20 cellular contexts compared by ENCODE assay signal in the genomic region with DNA sequence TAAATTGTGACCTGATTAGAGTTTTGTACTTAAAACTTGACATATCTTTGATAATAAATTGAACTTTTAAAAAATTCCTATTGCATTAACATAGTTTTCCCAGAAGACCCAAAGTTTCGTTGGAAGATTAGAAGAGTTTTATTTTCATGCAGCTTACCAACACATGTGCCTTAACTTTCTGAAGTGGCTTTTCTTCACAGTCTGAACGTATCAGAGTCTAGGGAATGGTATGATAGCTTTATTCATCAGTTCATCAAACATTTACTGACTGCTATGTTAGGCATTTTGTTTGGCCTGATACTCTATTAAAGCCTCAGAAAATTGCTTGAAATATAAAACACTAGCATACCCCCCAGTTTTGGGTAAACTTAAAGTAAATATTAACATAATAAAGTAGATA.
DNase-seq lines count a peak whose midpoint lies in the region; ATAC-seq, FAIRE-seq and TF ChIP-seq lines count a peak whose summit lies in the region.
"Had no signal": no experiment of that assay in that cellular context is flagged by ENCODE, and none has a peak within 500 bp of the region (broad histone marks: within the 10 kb centered on the region; RNA-seq: fewer than 3 reads in every experiment).

No MANE protein-coding gene starts in this region.

- no peaks in the 10 kb centered on the region for H3K27me3 ChIP-seq in thyroid gland

- DNase-seq in Right ventricle myocardium superior, result no peak
- no peak for DNase-seq in cardiac septum (ENCODE audit: low spot score)
- peak; percentile 15 for DNase-seq in kidney tubule cell (ENCODE audit: low spot score)
- DNase-seq in thyroid gland, result no peak
- no peak for DNase-seq in GM10266 (ENCODE audit: extremely low spot score)
- DNase-seq in activated T-helper 2 cell treated with anti-CD3 and anti-CD28 coated beads, Interferon-gamma antibody, Interleukin-2, Interleukin-4, amounts not matched to agents 10 μg/mL and 5 μg/mL and 100 μg/mL, durations not matched to agents 14 hours and 24 hours and 36 hours (ENCODE audit: low spot score), result no peak
- DNase-seq: 8988T, C1 segment of cervical spinal cord, GF-D8, H9, KBM-7, MV-4-11, NCI-H1417, NCI-H187 treated with DMSO at 0.1 percent for 48 hours, NCI-H2171, NCI-H446 treated with DMSO at 0.1 percent for 48 hours, OCI-M1 had no signal

- no peak for TF ChIP-seq CTCF in thyroid gland (IDR thresholded peaks at IDR 0.05)
- TF ChIP-seq CTCF in GM10266 (IDR thresholded peaks at IDR 0.05; ENCODE audit: control insufficient read depth, insufficient read depth, low read depth, missing control alignments), result no peak

- WGBS in thyroid gland, 2 donors, result 37 to 40% methylated on average over 2 of the region's 2 CpGs

- peaks cover 1% of the 10 kb centered on the region for H3K4me1 Mint-ChIP-seq in activated T-helper 2 cell treated with anti-CD3 and anti-CD28 coated beads, Interferon-gamma antibody, Interleukin-2, Interleukin-4, amounts not matched to agents 10 μg/mL and 5 μg/mL and 100 μg/mL, durations not matched to agents 14 hours and 24 hours and 36 hours (ENCODE audit: low read depth)

- no peaks in the 10 kb centered on the region for H3K9me3 Mint-ChIP-seq in activated T-helper 2 cell treated with anti-CD3 and anti-CD28 coated beads, Interferon-gamma antibody, Interleukin-2, Interleukin-4, amounts not matched to agents 10 μg/mL and 5 μg/mL and 100 μg/mL, durations not matched to agents 14 hours and 24 hours and 36 hours
- H3K9me3 Mint-ChIP-seq: H9 had no signal

- no peak overlapping the region for H3K4me3 Mint-ChIP-seq in activated T-helper 2 cell treated with anti-CD3 and anti-CD28 coated beads, Interferon-gamma antibody, Interleukin-2, Interleukin-4, amounts not matched to agents 10 μg/mL and 5 μg/mL and 100 μg/mL, durations not matched to agents 14 hours and 24 hours and 36 hours (ENCODE audit: low read depth)
- H3K4me3 Mint-ChIP-seq: H9 had no signal

- H3K27ac ChIP-seq in thyroid gland, result peak overlapping the region in 2 of 3 donors; percentile 7 to 24
- H3K27ac ChIP-seq: RWPE1 had no signal

- ATAC-seq in Right ventricle myocardium superior (ENCODE audit: poor library complexity), result peak; percentile 40
- no peak for ATAC-seq in HG02763 (IDR thresholded peaks at IDR 0.05; ENCODE audit: unreplicated experiment)

- no peaks in the 10 kb centered on the region for H3K27me3 Mint-ChIP-seq in activated T-helper 2 cell treated with anti-CD3 and anti-CD28 coated beads, Interferon-gamma antibody, Interleukin-2, Interleukin-4, amounts not matched to agents 10 μg/mL and 5 μg/mL and 100 μg/mL, durations not matched to agents 14 hours and 24 hours and 36 hours (ENCODE audit: low read depth)

- H3K36me3 ChIP-seq in thyroid gland, result no peaks in the 10 kb centered on the region

- H3K9me3 ChIP-seq in thyroid gland, result no peaks in the 10 kb centered on the region

- TF ChIP-seq POLR2A in thyroid gland (IDR thresholded peaks at IDR 0.05), result no peak

- peak; percentile 46 for FAIRE-seq in endometrium (lab: Jason Lieb, UNC)

- H3K4me1 ChIP-seq in thyroid gland, result peaks cover 44 to 52% of the 10 kb centered on the region in 2 donors

- no peak overlapping the region for H3K4me3 ChIP-seq in thyroid gland (replicated peaks in 1 of 3)

- H3K27ac Mint-ChIP-seq in activated T-helper 2 cell treated with anti-CD3 and anti-CD28 coated beads, Interferon-gamma antibody, Interleukin-2, Interleukin-4, amounts not matched to agents 10 μg/mL and 5 μg/mL and 100 μg/mL, durations not matched to agents 14 hours and 24 hours and 36 hours, result no peak overlapping the region
- H3K27ac Mint-ChIP-seq: H9 had no signal

- intact Hi-C loops in Right ventricle myocardium superior (cut with DNase I), result no loop called here
- intact Hi-C loops in cardiac septum (cut with DNase I), result no loop called here
- intact Hi-C loops in thyroid gland (cut with DNase I), result no loop called here
- intact Hi-C loops in activated T-helper 2 cell treated with anti-CD3 and anti-CD28 coated beads, Interferon-gamma antibody, Interleukin-2, Interleukin-4, amounts not matched to agents 10 μg/mL and 5 μg/mL and 100 μg/mL, durations not matched to agents 14 hours and 24 hours and 36 hours (cut with micrococcal nuclease), result no loop called here

- H3K36me3 Mint-ChIP-seq in activated T-helper 2 cell treated with anti-CD3 and anti-CD28 coated beads, Interferon-gamma antibody, Interleukin-2, Interleukin-4, amounts not matched to agents 10 μg/mL and 5 μg/mL and 100 μg/mL, durations not matched to agents 14 hours and 24 hours and 36 hours (ENCODE audit: low read depth), result peaks cover 11% of the 10 kb centered on the region
